In genomic region chr3:160924776-160925175, GRCh38 we compare ENCODE assay signal across 5 cellular contexts.
"Had no signal": no experiment of that assay in that cellular context is flagged by ENCODE, and none has a peak within 500 bp of the region (broad histone marks: within the 10 kb centered on the region; RNA-seq: fewer than 3 reads in every experiment).

No MANE protein-coding gene starts in this region.

- FAIRE-seq: HTR-8/SVneo had no signal

- H3K4me2 ChIP-seq: KMS-11 had no signal

- H3K27ac ChIP-seq: HL-60, KMS-11 had no signal

- H3K9ac ChIP-seq: KMS-11 had no signal

- DNase-seq: KBM-7, KG1 had no signal
